1 cellular context compared by ENCODE assay signal in the genomic region with DNA sequence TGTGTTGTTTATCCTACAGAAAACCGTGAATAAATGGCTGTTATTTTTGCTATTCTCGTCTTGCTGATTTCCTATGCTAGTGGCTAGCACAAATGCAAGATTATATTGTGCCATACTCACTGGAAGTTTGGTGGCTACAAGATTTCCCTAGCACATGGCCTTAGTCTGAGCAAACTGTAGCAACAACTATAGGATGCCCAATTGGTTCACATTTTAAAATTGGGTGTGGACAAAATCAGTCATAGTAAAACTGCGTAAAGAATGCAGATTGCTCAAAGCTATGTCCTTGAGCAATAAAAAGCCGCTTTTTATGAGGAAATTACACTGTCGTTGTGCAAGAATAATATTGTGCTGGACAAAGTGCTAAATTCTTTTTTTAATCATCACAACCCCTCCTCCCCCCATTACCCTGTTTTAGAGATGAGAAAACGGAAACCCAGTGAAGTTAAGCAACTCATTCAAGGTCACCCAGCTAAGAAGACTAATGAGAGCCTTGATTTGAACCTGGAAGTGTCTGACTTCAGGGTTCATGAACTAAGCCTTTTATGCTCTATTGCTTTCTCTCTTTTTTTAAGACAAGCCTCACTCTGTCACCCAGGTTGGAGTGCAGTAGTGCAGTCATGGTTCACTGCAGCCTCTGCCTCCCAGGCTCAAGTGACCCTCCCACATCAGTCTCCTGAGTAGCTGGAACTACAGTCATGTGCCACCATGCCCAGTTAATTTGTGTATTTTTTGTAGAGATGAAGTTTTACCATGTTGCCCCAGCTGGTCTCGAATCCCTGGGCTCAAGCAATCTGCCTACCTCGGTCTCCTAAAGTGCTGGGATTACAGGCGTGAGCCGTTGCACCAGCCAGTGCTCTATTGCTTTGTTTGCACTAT.
TF ChIP-seq lines count a peak whose summit lies in the region.

No MANE protein-coding gene starts in this region.

TF ChIP-seq in H1, 55 proteins besides CTCF, POLR2A, EP300 and RAD21 (continued from another document):
- no peak for TF ChIP-seq POLR2AphosphoS5 (IDR thresholded peaks at IDR 0.05; ENCODE audit: low read depth, low read length)
- TF ChIP-seq, protein P1, sequence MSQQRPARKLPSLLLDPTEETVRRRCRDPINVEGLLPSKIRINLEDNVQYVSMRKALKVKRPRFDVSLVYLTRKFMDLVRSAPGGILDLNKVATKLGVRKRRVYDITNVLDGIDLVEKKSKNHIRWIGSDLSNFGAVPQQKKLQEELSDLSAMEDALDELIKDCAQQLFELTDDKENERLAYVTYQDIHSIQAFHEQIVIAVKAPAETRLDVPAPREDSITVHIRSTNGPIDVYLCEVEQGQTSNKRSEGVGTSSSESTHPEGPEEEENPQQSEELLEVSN (IDR thresholded peaks at IDR 0.05), result no peak
